16 cellular contexts compared by ENCODE assay signal in the genomic region with DNA sequence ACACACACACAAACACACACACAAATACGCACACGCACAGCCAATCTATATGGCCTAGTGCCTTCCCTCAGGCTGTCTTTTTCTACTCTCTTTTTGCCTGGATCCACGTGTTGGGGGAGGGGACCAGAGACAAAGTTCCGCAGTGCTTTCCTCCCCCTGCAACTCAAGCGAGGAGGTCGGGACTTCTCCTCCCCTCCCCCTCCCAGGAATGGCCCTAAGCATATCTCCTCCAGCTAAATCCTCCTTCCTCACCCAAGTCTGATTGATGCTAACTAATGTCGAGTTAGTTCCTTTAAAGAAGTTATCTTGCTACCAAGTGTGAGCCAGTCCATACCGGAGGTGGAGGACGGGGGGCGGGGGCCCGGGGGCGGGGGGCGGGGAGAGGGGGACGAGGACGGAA.
"Had no signal": no experiment of that assay in that cellular context is flagged by ENCODE, and none has a peak within 500 bp of the region (broad histone marks: within the 10 kb centered on the region; RNA-seq: fewer than 3 reads in every experiment).

No MANE protein-coding gene starts in this region.

- H3K27me3 ChIP-seq: testis had no signal

- H3K9me3 Mint-ChIP-seq: activated naive CD4-positive, alpha-beta T cell treated with anti-CD3 and anti-CD28 coated beads for 36 hours; natural killer cell treated with Interleukin-12 subunit alpha and Interleukin-12 subunit beta and Interleukin-15 and Interleukin-18, amount 100 ng/mL, for 72 hours; stimulated activated naive CD8-positive, alpha-beta T cell treated with anti-CD3 and anti-CD28 coated beads, Interleukin-15, amount 100 ng/mL, for 72 hours had no signal

- H3K27ac Mint-ChIP-seq: activated naive CD4-positive, alpha-beta T cell treated with anti-CD3 and anti-CD28 coated beads for 36 hours; natural killer cell treated with Interleukin-12 subunit alpha and Interleukin-12 subunit beta and Interleukin-15 and Interleukin-18, amount 100 ng/mL, for 72 hours; stimulated activated naive CD8-positive, alpha-beta T cell treated with anti-CD3 and anti-CD28 coated beads, Interleukin-15, amount 100 ng/mL, for 72 hours had no signal

- H3K4me1 ChIP-seq: psoas muscle, testis had no signal

- H3K27ac ChIP-seq: cardiac muscle cell, dorsolateral prefrontal cortex, left lung, psoas muscle, spleen, testis had no signal

- DNase-seq: activated CD4-positive, CD25-positive, alpha-beta regulatory T cell treated with anti-CD3 and anti-CD28 coated beads, Interleukin-2, amount 50 U/mL, for 72 hours; activated naive CD4-positive, alpha-beta T cell treated with anti-CD3 and anti-CD28 coated beads for 36 hours; dorsolateral prefrontal cortex; left lung; psoas muscle; spleen; stimulated activated CD4-positive, alpha-beta T cell treated with anti-CD3 and anti-CD28 coated beads, Interleukin-1b, Interleukin-23, amount 100 ng/mL, for 48 hours; stimulated activated naive CD8-positive, alpha-beta T cell treated with anti-CD3 and anti-CD28 coated beads, Interleukin-15, amount 100 ng/mL, for 72 hours; T-helper 1 cell; T1000; testis had no signal

- H3K36me3 Mint-ChIP-seq: natural killer cell treated with Interleukin-12 subunit alpha and Interleukin-12 subunit beta and Interleukin-15 and Interleukin-18, amount 100 ng/mL, for 72 hours had no signal

- H3K4me3 Mint-ChIP-seq: activated naive CD4-positive, alpha-beta T cell treated with anti-CD3 and anti-CD28 coated beads for 36 hours; natural killer cell treated with Interleukin-12 subunit alpha and Interleukin-12 subunit beta and Interleukin-15 and Interleukin-18, amount 100 ng/mL, for 72 hours; stimulated activated naive CD8-positive, alpha-beta T cell treated with anti-CD3 and anti-CD28 coated beads, Interleukin-15, amount 100 ng/mL, for 72 hours had no signal

- H3K36me3 ChIP-seq: cardiac muscle cell, left lung, spleen had no signal

- H3K4me3 ChIP-seq: cardiac muscle cell, dorsolateral prefrontal cortex, left lung, psoas muscle, spleen, testis had no signal

- H3K9me3 ChIP-seq: left lung, psoas muscle, spleen, testis had no signal

- ATAC-seq: esophagus mucosa; left lung; natural killer cell treated with Interleukin-12 subunit alpha and Interleukin-12 subunit beta and Interleukin-15 and Interleukin-18, amount 100 ng/mL, for 72 hours; psoas muscle; sciatic nerve; SK-N-SH treated with all-trans-retinoic acid at 6 μM for 48 hours; stimulated activated naive CD8-positive, alpha-beta T cell treated with anti-CD3 and anti-CD28 coated beads, Interleukin-15, amount 100 ng/mL, for 72 hours had no signal
